In genomic region chr19:58556633-58557252, GRCh38 we compare ENCODE assay signal across 8 cellular contexts.
A peak's percentile ranks its signal among the peaks of the same experiment; 100 is the strongest.
DNase-seq lines count a peak whose midpoint lies in the region; ATAC-seq and TF ChIP-seq lines count a peak whose summit lies in the region.
"Had no signal": no experiment of that assay in that cellular context is flagged by ENCODE, and none has a peak within 500 bp of the region (broad histone marks: within the 10 kb centered on the region; RNA-seq: fewer than 3 reads in every experiment).

No MANE protein-coding gene starts in this region.

- peaks cover 72% of the 10 kb centered on the region for H3K4me1 Mint-ChIP-seq in activated T-cell treated with anti-CD3 and anti-CD28 coated beads, Interleukin-2, amount 50 U/mL, for 24 hours (ENCODE audit: low read depth)
- H3K4me1 Mint-ChIP-seq in stimulated activated naive B cell treated with anti-CD40 and anti-IgM and Interleukin-4, amounts not matched to agents 10 μg/mL and 1 μg/mL and 100 μg/mL, for 72 hours = peaks cover 58 to 92% of the 10 kb centered on the region in 2 donors

- no peak for ATAC-seq in stimulated activated naive B cell treated with anti-CD40 and anti-IgM and Interleukin-4, amounts not matched to agents 10 μg/mL and 1 μg/mL and 100 μg/mL, for 72 hours (replicated peaks)
- ATAC-seq in HG03342 (IDR thresholded peaks at IDR 0.05; ENCODE audit: unreplicated experiment) (no peak), GM19463 (IDR thresholded peaks at IDR 0.05; ENCODE audit: unreplicated experiment) (no peak)
- ATAC-seq: left ventricle myocardium superior had no signal

- H3K4me3 ChIP-seq in HL-60 (replicated peaks; ENCODE audit: insufficient read depth, low read length) (peak overlapping the region; percentile 89), iPS-15b (ENCODE audit: low read depth, low read length) (peak overlapping the region; percentile 91)

- peak overlapping the region; percentile 97 for H3K4me3 Mint-ChIP-seq in activated T-cell treated with anti-CD3 and anti-CD28 coated beads, Interleukin-2, amount 50 U/mL, for 24 hours
- H3K4me3 Mint-ChIP-seq in stimulated activated naive B cell treated with anti-CD40 and anti-IgM and Interleukin-4, amounts not matched to agents 10 μg/mL and 1 μg/mL and 100 μg/mL, for 72 hours = peak overlapping the region; percentile 97 to 98

- no peaks in the 10 kb centered on the region for H3K9me3 Mint-ChIP-seq in activated T-cell treated with anti-CD3 and anti-CD28 coated beads, Interleukin-2, amount 50 U/mL, for 24 hours
- no peaks in the 10 kb centered on the region for H3K9me3 Mint-ChIP-seq in stimulated activated naive B cell treated with anti-CD40 and anti-IgM and Interleukin-4, amounts not matched to agents 10 μg/mL and 1 μg/mL and 100 μg/mL, for 72 hours

- H3K27ac Mint-ChIP-seq in activated T-cell treated with anti-CD3 and anti-CD28 coated beads, Interleukin-2, amount 50 U/mL, for 24 hours = peak overlapping the region; percentile 96
- peak overlapping the region; percentile 98 for H3K27ac Mint-ChIP-seq in stimulated activated naive B cell treated with anti-CD40 and anti-IgM and Interleukin-4, amounts not matched to agents 10 μg/mL and 1 μg/mL and 100 μg/mL, for 72 hours

- H3K9me3 ChIP-seq in iPS-15b (ENCODE audit: control insufficient read depth, insufficient read depth, low read length) = no peaks in the 10 kb centered on the region

- DNase-seq in HL-60 (ENCODE audit: low read depth in 1 of 2, low spot score in 1 of 2) = no peak
- no peak for DNase-seq in activated T-cell treated with anti-CD3 and anti-CD28 coated beads, Interleukin-2, amount 50 U/mL, for 24 hours
- no peak for DNase-seq in stimulated activated naive B cell treated with anti-CD40 and anti-IgM and Interleukin-4, amounts not matched to agents 10 μg/mL and 1 μg/mL and 100 μg/mL, for 72 hours
- DNase-seq in UCSD-AML1 (lab: John Stamatoyannopoulos, UW; ENCODE audit: unreplicated experiment) = no peak

- H3K36me3 Mint-ChIP-seq in activated T-cell treated with anti-CD3 and anti-CD28 coated beads, Interleukin-2, amount 50 U/mL, for 24 hours (ENCODE audit: low read depth) = peaks cover 83% of the 10 kb centered on the region
- H3K36me3 Mint-ChIP-seq in stimulated activated naive B cell treated with anti-CD40 and anti-IgM and Interleukin-4, amounts not matched to agents 10 μg/mL and 1 μg/mL and 100 μg/mL, for 72 hours = peaks cover 55 to 77% of the 10 kb centered on the region in 2 donors

- H3K36me3 ChIP-seq in iPS-15b (ENCODE audit: control insufficient read depth, insufficient read depth, low read length) = peaks cover 18% of the 10 kb centered on the region

- peaks cover 8% of the 10 kb centered on the region for H3K4me1 ChIP-seq in iPS-15b (ENCODE audit: control insufficient read depth, insufficient read depth, low read length)

- H3K27me3 Mint-ChIP-seq in activated T-cell treated with anti-CD3 and anti-CD28 coated beads, Interleukin-2, amount 50 U/mL, for 24 hours = no peaks in the 10 kb centered on the region
- no peaks in the 10 kb centered on the region for H3K27me3 Mint-ChIP-seq in stimulated activated naive B cell treated with anti-CD40 and anti-IgM and Interleukin-4, amounts not matched to agents 10 μg/mL and 1 μg/mL and 100 μg/mL, for 72 hours

- peak overlapping the region; percentile 47 for H3K9ac ChIP-seq in iPS-15b (ENCODE audit: low read depth, low read length)

- TF ChIP-seq CTCF in HL-60 (IDR thresholded peaks at IDR 0.05; ENCODE audit: insufficient read depth, low read length) = no peak

- peak overlapping the region; percentile 90 for H3K27ac ChIP-seq in HL-60 (replicated peaks)

- H3K27me3 ChIP-seq in HL-60 (ENCODE audit: insufficient read depth, poor library complexity, severe bottlenecking) = no peaks in the 10 kb centered on the region
- peaks cover 15% of the 10 kb centered on the region for H3K27me3 ChIP-seq in iPS-15b (ENCODE audit: control insufficient read depth, insufficient read depth, low read length)
